ENCODE assay signal across 2 cellular contexts in genomic region chr18:9507565-9508088, GRCh38.
TF ChIP-seq lines count a peak whose summit lies in the region.

No MANE protein-coding gene starts in this region.

TF ChIP-seq in HEK293T, 16 proteins besides CTCF, POLR2A, EP300 and RAD21:
- TF ChIP-seq ARNT (IDR thresholded peaks at IDR 0.05) (peak; percentile 50; the same call in 1 of the 2 replicates), CTBP1 (IDR thresholded peaks at IDR 0.05; ENCODE audit: borderline replicate concordance) (peak; percentile 79; the same call in 1 of the 2 replicates), LEF1 (IDR thresholded peaks at IDR 0.05; ENCODE audit: borderline replicate concordance) (no peak)
- TF ChIP-seq, protein P1, sequence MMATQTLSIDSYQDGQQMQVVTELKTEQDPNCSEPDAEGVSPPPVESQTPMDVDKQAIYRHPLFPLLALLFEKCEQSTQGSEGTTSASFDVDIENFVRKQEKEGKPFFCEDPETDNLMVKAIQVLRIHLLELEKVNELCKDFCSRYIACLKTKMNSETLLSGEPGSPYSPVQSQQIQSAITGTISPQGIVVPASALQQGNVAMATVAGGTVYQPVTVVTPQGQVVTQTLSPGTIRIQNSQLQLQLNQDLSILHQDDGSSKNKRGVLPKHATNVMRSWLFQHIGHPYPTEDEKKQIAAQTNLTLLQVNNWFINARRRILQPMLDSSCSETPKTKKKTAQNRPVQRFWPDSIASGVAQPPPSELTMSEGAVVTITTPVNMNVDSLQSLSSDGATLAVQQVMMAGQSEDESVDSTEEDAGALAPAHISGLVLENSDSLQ (IDR thresholded peaks at IDR 0.05) = peak; percentile 92

TF ChIP-seq in K562, 482 proteins besides CTCF, POLR2A, EP300 and RAD21:
- TF ChIP-seq, protein P2, sequence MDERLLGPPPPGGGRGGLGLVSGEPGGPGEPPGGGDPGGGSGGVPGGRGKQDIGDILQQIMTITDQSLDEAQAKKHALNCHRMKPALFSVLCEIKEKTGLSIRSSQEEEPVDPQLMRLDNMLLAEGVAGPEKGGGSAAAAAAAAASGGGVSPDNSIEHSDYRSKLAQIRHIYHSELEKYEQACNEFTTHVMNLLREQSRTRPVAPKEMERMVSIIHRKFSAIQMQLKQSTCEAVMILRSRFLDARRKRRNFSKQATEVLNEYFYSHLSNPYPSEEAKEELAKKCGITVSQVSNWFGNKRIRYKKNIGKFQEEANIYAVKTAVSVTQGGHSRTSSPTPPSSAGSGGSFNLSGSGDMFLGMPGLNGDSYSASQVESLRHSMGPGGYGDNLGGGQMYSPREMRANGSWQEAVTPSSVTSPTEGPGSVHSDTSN (CRISPR knock-in tag; IDR thresholded peaks at IDR 0.05; ENCODE audit: low read depth) = no peak
- TF ChIP-seq, protein P2 (tag; conservative IDR thresholded peaks at IDR 0.05; ENCODE audit: low read depth) = peak; percentile 60
- TF ChIP-seq MEIS2 (IDR thresholded peaks at IDR 0.05; ENCODE audit: partially characterized antibody) (peak; percentile 82), DACH1 (IDR thresholded peaks at IDR 0.05; ENCODE audit: partially characterized antibody) (peak; percentile 8), NFRKB (IDR thresholded peaks at IDR 0.05; ENCODE audit: low read depth) (no peak), FOXJ3 (CRISPR knock-in tag; IDR thresholded peaks at IDR 0.05) (no peak)
